8 cellular contexts compared by ENCODE assay signal in the genomic region with DNA sequence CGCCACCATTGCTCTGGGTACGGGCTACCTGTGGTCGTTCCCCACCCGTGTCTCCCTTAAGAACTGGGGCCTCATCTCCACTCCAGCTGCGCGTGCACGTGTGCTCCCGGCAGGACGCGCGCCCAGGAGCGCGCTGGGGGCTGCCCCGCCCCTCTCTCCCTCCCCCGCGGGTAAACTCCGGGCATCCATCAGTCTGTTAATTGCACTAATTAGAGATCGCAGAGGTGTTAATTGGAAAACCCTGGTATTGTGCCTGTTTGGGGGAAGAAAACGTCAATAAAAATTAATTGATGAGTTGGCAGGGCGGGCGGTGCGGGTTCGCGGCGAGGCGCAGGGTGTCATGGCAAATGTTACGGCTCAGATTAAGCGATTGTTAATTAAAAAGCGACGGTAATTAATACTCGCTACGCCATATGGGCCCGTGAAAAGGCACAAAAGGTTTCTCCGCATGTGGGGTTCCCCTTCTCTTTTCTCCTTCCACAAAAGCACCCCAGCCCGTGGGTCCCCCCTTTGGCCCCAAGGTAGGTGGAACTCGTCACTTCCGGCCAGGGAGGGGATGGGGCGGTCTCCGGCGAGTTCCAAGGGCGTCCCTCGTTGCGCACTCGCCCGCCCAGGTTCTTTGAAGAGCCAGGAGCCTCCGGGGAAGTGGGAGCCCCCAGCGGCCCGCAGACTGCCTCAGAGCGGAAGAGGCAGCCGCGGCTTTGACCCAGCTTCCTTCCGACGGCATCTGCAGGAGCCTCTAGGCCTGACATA. TPM values are rescaled to one million over a fixed set of nuclear protein-coding genes. Genes with fewer than 3 reads are reported as not detected.
DNase-seq lines count a peak whose midpoint lies in the region; ATAC-seq and TF ChIP-seq lines count a peak whose summit lies in the region.

No MANE protein-coding gene starts in this region.

- peak; percentile 67 for ATAC-seq in GM21723 (IDR thresholded peaks at IDR 0.05; ENCODE audit: unreplicated experiment)

- H3K27me3 ChIP-seq in BLaER1 treated with 17β-estradiol and CSF1 and Interleukin-3, amounts not matched to agents 10 nM and 100 nM = no peaks in the 10 kb centered on the region
- no peaks in the 10 kb centered on the region for H3K27me3 ChIP-seq in OCI-LY1 (ENCODE audit: insufficient read depth, low read length)
- H3K27me3 ChIP-seq in right atrium auricular region = no peaks in the 10 kb centered on the region

- peak overlapping the region; percentile 51 to 69 (median 61) for H3K4me3 ChIP-seq in BLaER1 treated with 17β-estradiol and CSF1 and Interleukin-3, amounts not matched to agents 10 nM and 100 nM
- H3K4me3 ChIP-seq in OCI-LY1 (ENCODE audit: low read depth, low read length, poor library complexity, severe bottlenecking) = peak overlapping the region; percentile 56
- H3K4me3 ChIP-seq in right atrium auricular region = peak overlapping the region; percentile 57 to 58

- no peaks in the 10 kb centered on the region for H3K79me2 ChIP-seq in OCI-LY1 (ENCODE audit: insufficient read depth, low read length)

- H3K36me3 ChIP-seq in BLaER1 treated with 17β-estradiol and CSF1 and Interleukin-3, amounts not matched to agents 10 nM and 100 nM = peaks cover 2 to 16% (median 6%) of the 10 kb centered on the region in 11 experiments
- H3K36me3 ChIP-seq in OCI-LY1 (ENCODE audit: insufficient read depth, low read length) = no peaks in the 10 kb centered on the region
- no peaks in the 10 kb centered on the region for H3K36me3 ChIP-seq in right atrium auricular region

- H2AFZ ChIP-seq in OCI-LY1 (ENCODE audit: low read length) = no peak overlapping the region

- H4K20me1 ChIP-seq in BLaER1 treated with 17β-estradiol and CSF1 and Interleukin-3, amounts not matched to agents 10 nM and 100 nM = peaks cover 75 to 99% (median 89%) of the 10 kb centered on the region in 11 experiments
- H4K20me1 ChIP-seq in OCI-LY1 (ENCODE audit: insufficient read depth, low read length) = no peaks in the 10 kb centered on the region

- H3K4me2 ChIP-seq in BLaER1 treated with 17β-estradiol and CSF1 and Interleukin-3, amounts not matched to agents 10 nM and 100 nM = peak overlapping the region; percentile 85 to 97 (median 93)
- peak overlapping the region; percentile 65 for H3K4me2 ChIP-seq in OCI-LY1 (ENCODE audit: low read length)

- no peak for TF ChIP-seq CTCF in OCI-LY1 (IDR thresholded peaks at IDR 0.05; ENCODE audit: low read length)
- TF ChIP-seq CTCF in right atrium auricular region (IDR thresholded peaks at IDR 0.05) = no peak

- H3K9ac ChIP-seq in BLaER1 treated with 17β-estradiol and CSF1 and Interleukin-3, amounts not matched to agents 10 nM and 100 nM = peak overlapping the region; percentile 40 to 79 (median 67)
- H3K9ac ChIP-seq in OCI-LY1 (ENCODE audit: low read length) = peak overlapping the region; percentile 18; the same call in 1 of the 2 replicates

- no peaks in the 10 kb centered on the region for H3K9me3 ChIP-seq in BLaER1 treated with 17β-estradiol and CSF1 and Interleukin-3, amounts not matched to agents 10 nM and 100 nM (replicated peaks in 1 of 11)
- H3K9me3 ChIP-seq in OCI-LY1 (ENCODE audit: low read length) (no peaks in the 10 kb centered on the region), right atrium auricular region (no peaks in the 10 kb centered on the region)

- no peaks in the 10 kb centered on the region for H3K9me2 ChIP-seq in OCI-LY1 (ENCODE audit: low read depth, low read length)

- peaks cover 27 to 71% (median 56%) of the 10 kb centered on the region in 10 experiments for H3K4me1 ChIP-seq in BLaER1 treated with 17β-estradiol and CSF1 and Interleukin-3, amounts not matched to agents 10 nM and 100 nM
- H3K4me1 ChIP-seq in OCI-LY1 (ENCODE audit: insufficient read depth, low read length, severe bottlenecking) (peaks cover 8% of the 10 kb centered on the region), right atrium auricular region (peaks cover 0 to 16% of the 10 kb centered on the region in 2 donors)

- DNase-seq in activated naive CD4-positive, alpha-beta T cell treated with Interleukin-2 at 50 U/mL for 16 hours = peak; percentile 83
- DNase-seq in right atrium auricular region (ENCODE audit: low spot score) (no peak), NCI-H2107 (lab: John Stamatoyannopoulos, UW) (no peak), NCI-H187 treated with DMSO at 0.1 percent for 48 hours (lab: John Stamatoyannopoulos, UW) (no peak)
- peak; percentile 69 for DNase-seq in stimulated activated CD4-positive, alpha-beta T cell treated with anti-CD3 and anti-CD28 coated beads, Interleukin-15, amount 100 ng/mL, for 1 hour (ENCODE audit: low read depth in 1 of 2, low spot score in 1 of 2)

- H3F3A ChIP-seq in OCI-LY1 (ENCODE audit: insufficient read depth, low read length) = no peaks in the 10 kb centered on the region

- peak overlapping the region in 10 of 11 experiments; percentile 15 to 84 (median 68); a peak in 20 of 22 replicates for H3K27ac ChIP-seq in BLaER1 treated with 17β-estradiol and CSF1 and Interleukin-3, amounts not matched to agents 10 nM and 100 nM
- no peak overlapping the region for H3K27ac ChIP-seq in OCI-LY1 (ENCODE audit: low read depth, low read length, poor library complexity, severe bottlenecking)
- peak overlapping the region; percentile 71 to 80 for H3K27ac ChIP-seq in right atrium auricular region

RNA-seq across cellular contexts. Expression of gene FOXP4, which starts 14.4 kb away (rescaled TPM):
- total RNA-seq in right atrium auricular region = 10 to 100 TPM in 1 of 2 donors, 1 to 10 TPM in 1; 9.3 to 20.2 TPM

Comparison
In these comparisons a context has a peak if more than half of its experiments do, and no peak if none do; other contexts are left out.
1. DNase-seq: peak in activated naive CD4-positive, alpha-beta T cell treated with Interleukin-2 at 50 U/mL for 16 hours (single experiment) and stimulated activated CD4-positive, alpha-beta T cell treated with anti-CD3 and anti-CD28 coated beads, Interleukin-15, amount 100 ng/mL, for 1 hour (2 of 2); none in right atrium auricular region (single experiment), NCI-H2107 (single experiment) and NCI-H187 treated with DMSO at 0.1 percent for 48 hours (single experiment).
2. Peak in every context shown above with its lines, with median percentiles within 50 percentile points of each other: H3K4me3 ChIP-seq.